In genomic region chr17:78401246-78401645, GRCh38 we compare ENCODE assay signal across 19 cellular contexts. TPM values are rescaled to one million over a fixed set of nuclear protein-coding genes. Genes with fewer than 3 reads are reported as not detected.
DNase-seq lines count a peak whose midpoint lies in the region; ATAC-seq, FAIRE-seq and TF ChIP-seq lines count a peak whose summit lies in the region.
"Had no signal": no experiment of that assay in that cellular context is flagged by ENCODE, and none has a peak within 500 bp of the region (broad histone marks: within the 10 kb centered on the region; RNA-seq: fewer than 3 reads in every experiment).

No MANE protein-coding gene starts in this region.

- H3K27me3 ChIP-seq in smooth muscle cell (ENCODE audit: low read depth) (no peaks in the 10 kb centered on the region), WERI-Rb-1 (ENCODE audit: insufficient read depth, low read depth, severe bottlenecking) (no peaks in the 10 kb centered on the region)
- H3K27me3 ChIP-seq: body of pancreas, pancreas had no signal

- H3K9me3 Mint-ChIP-seq in activated naive CD8-positive, alpha-beta T cell treated with anti-CD3 and anti-CD28 coated beads for 36 hours = no peaks in the 10 kb centered on the region
- H3K9me3 Mint-ChIP-seq in activated naive CD8-positive, alpha-beta T cell treated with anti-CD3 and anti-CD28 coated beads, Interleukin-2, amount 50 U/mL, for 24 hours = no peaks in the 10 kb centered on the region
- H3K9me3 Mint-ChIP-seq: activated T-helper 1 cell treated with anti-CD3 and anti-CD28 coated beads, Interleukin-12 subunit alpha, Interleukin-12 subunit beta, Interleukin-2, Interleukin-4 antibody, amounts not matched to agents 30 ng/mL and 10 ng/mL and 1 ng/mL, durations not matched to agents 14 hours and 24 hours and 36 hours; memory B cell; T-helper 1 cell treated with Interleukin-12 subunit alpha and Interleukin-12 subunit beta and Interleukin-4 antibody, amounts not matched to agents 30 μg/mL and 1 μg/mL, for 36 hours had no signal

- no peak for FAIRE-seq in RCC 7860 (lab: Jason Lieb, UNC)
- FAIRE-seq: pancreas had no signal

- no peaks in the 10 kb centered on the region for H3K36me3 ChIP-seq in smooth muscle cell (ENCODE audit: low read depth)
- peaks cover 95% of the 10 kb centered on the region for H3K36me3 ChIP-seq in WERI-Rb-1

- peaks cover under 1% of the 10 kb centered on the region for H3K4me1 Mint-ChIP-seq in activated naive CD8-positive, alpha-beta T cell treated with anti-CD3 and anti-CD28 coated beads for 36 hours
- peaks cover 3% of the 10 kb centered on the region for H3K4me1 Mint-ChIP-seq in activated naive CD8-positive, alpha-beta T cell treated with anti-CD3 and anti-CD28 coated beads, Interleukin-2, amount 50 U/mL, for 24 hours
- H3K4me1 Mint-ChIP-seq: memory B cell had no signal

- H3K36me3 Mint-ChIP-seq in activated naive CD8-positive, alpha-beta T cell treated with anti-CD3 and anti-CD28 coated beads for 36 hours = peaks cover 29% of the 10 kb centered on the region
- peaks cover 57% of the 10 kb centered on the region for H3K36me3 Mint-ChIP-seq in activated naive CD8-positive, alpha-beta T cell treated with anti-CD3 and anti-CD28 coated beads, Interleukin-2, amount 50 U/mL, for 24 hours (ENCODE audit: low read depth)

- 37% methylated on average over 6 of the region's 6 CpGs for WGBS in smooth muscle cell (ENCODE audit: low lambda C conversion rate)

- no peak overlapping the region for H3K9ac ChIP-seq in smooth muscle cell (ENCODE audit: low read depth)

- no peaks in the 10 kb centered on the region for H3K9me3 ChIP-seq in smooth muscle cell (replicated peaks; ENCODE audit: low read depth)
- H3K9me3 ChIP-seq in WERI-Rb-1 (ENCODE audit: severe bottlenecking) = no peaks in the 10 kb centered on the region
- H3K9me3 ChIP-seq: body of pancreas, HAP-1, pancreas had no signal

- TF ChIP-seq CTCF in smooth muscle cell (IDR thresholded peaks at IDR 0.05; ENCODE audit: borderline replicate concordance, insufficient read depth, poor library complexity, severe bottlenecking) (no peak), WERI-Rb-1 (IDR thresholded peaks at IDR 0.05; ENCODE audit: low read depth, low read length) (no peak)

- no peak for ATAC-seq in activated naive CD8-positive, alpha-beta T cell treated with anti-CD3 and anti-CD28 coated beads, Interleukin-2, amount 50 U/mL, for 24 hours
- ATAC-seq in HG02981 (IDR thresholded peaks at IDR 0.05; ENCODE audit: unreplicated experiment) = no peak
- ATAC-seq in GM19395 (IDR thresholded peaks at IDR 0.05; ENCODE audit: unreplicated experiment) = no peak
- ATAC-seq: body of pancreas, pancreas had no signal

- H2AFZ ChIP-seq in smooth muscle cell (ENCODE audit: low read depth) = no peak overlapping the region

- H4K20me1 ChIP-seq in smooth muscle cell (ENCODE audit: low read depth) = peaks cover 28% of the 10 kb centered on the region

- H3K79me2 ChIP-seq in smooth muscle cell (ENCODE audit: low read depth) = peaks cover 51% of the 10 kb centered on the region

- peak overlapping the region; percentile 68 for H3K4me2 ChIP-seq in smooth muscle cell

- H3K4me3 ChIP-seq in smooth muscle cell = no peak overlapping the region
- no peak overlapping the region for H3K4me3 ChIP-seq in WERI-Rb-1 (ENCODE audit: low read depth, low read length)
- H3K4me3 ChIP-seq: body of pancreas, HAP-1, pancreas had no signal

- peak overlapping the region; percentile 82 for H3K27ac ChIP-seq in smooth muscle cell (ENCODE audit: low read depth)
- no peak overlapping the region for H3K27ac ChIP-seq in WERI-Rb-1
- H3K27ac ChIP-seq: body of pancreas, pancreas had no signal

- peaks cover 8% of the 10 kb centered on the region for H3K4me1 ChIP-seq in smooth muscle cell (ENCODE audit: low read depth)
- H3K4me1 ChIP-seq: HAP-1 had no signal

- no peak overlapping the region for H3K4me3 Mint-ChIP-seq in activated naive CD8-positive, alpha-beta T cell treated with anti-CD3 and anti-CD28 coated beads for 36 hours
- H3K4me3 Mint-ChIP-seq in activated naive CD8-positive, alpha-beta T cell treated with anti-CD3 and anti-CD28 coated beads, Interleukin-2, amount 50 U/mL, for 24 hours = no peak overlapping the region
- H3K4me3 Mint-ChIP-seq: activated T-helper 1 cell treated with anti-CD3 and anti-CD28 coated beads, Interleukin-12 subunit alpha, Interleukin-12 subunit beta, Interleukin-2, Interleukin-4 antibody, amounts not matched to agents 30 ng/mL and 10 ng/mL and 1 ng/mL, durations not matched to agents 14 hours and 24 hours and 36 hours; memory B cell; T-helper 1 cell treated with Interleukin-12 subunit alpha and Interleukin-12 subunit beta and Interleukin-4 antibody, amounts not matched to agents 30 μg/mL and 1 μg/mL, for 36 hours had no signal

- H3K27me3 Mint-ChIP-seq in activated naive CD8-positive, alpha-beta T cell treated with anti-CD3 and anti-CD28 coated beads for 36 hours = no peaks in the 10 kb centered on the region
- no peaks in the 10 kb centered on the region for H3K27me3 Mint-ChIP-seq in activated naive CD8-positive, alpha-beta T cell treated with anti-CD3 and anti-CD28 coated beads, Interleukin-2, amount 50 U/mL, for 24 hours
- H3K27me3 Mint-ChIP-seq: memory B cell had no signal

- peak overlapping the region; percentile 61 for H3K27ac Mint-ChIP-seq in activated naive CD8-positive, alpha-beta T cell treated with anti-CD3 and anti-CD28 coated beads for 36 hours
- no peak overlapping the region for H3K27ac Mint-ChIP-seq in activated naive CD8-positive, alpha-beta T cell treated with anti-CD3 and anti-CD28 coated beads, Interleukin-2, amount 50 U/mL, for 24 hours
- H3K27ac Mint-ChIP-seq: activated T-helper 1 cell treated with anti-CD3 and anti-CD28 coated beads, Interleukin-12 subunit alpha, Interleukin-12 subunit beta, Interleukin-2, Interleukin-4 antibody, amounts not matched to agents 30 ng/mL and 10 ng/mL and 1 ng/mL, durations not matched to agents 14 hours and 24 hours and 36 hours; memory B cell; T-helper 1 cell treated with Interleukin-12 subunit alpha and Interleukin-12 subunit beta and Interleukin-4 antibody, amounts not matched to agents 30 μg/mL and 1 μg/mL, for 36 hours had no signal

- H3F3A ChIP-seq in smooth muscle cell (ENCODE audit: low read depth) = peaks cover 20% of the 10 kb centered on the region

- DNase-seq in activated naive CD8-positive, alpha-beta T cell treated with anti-CD3 and anti-CD28 coated beads for 36 hours = no peak
- DNase-seq in activated naive CD8-positive, alpha-beta T cell treated with anti-CD3 and anti-CD28 coated beads, Interleukin-2, amount 50 U/mL, for 24 hours = no peak
- DNase-seq in RCC 7860 (ENCODE audit: low spot score) (peak; percentile 33), fibroblast of peridontal ligament (ENCODE audit: extremely low read depth) (peak; percentile 47), smooth muscle cell (lab: John Stamatoyannopoulos, UW; ENCODE audit: unreplicated experiment) (no peak), WERI-Rb-1 (no peak)
- DNase-seq: activated CD4-positive, alpha-beta T cell treated with anti-CD3 and anti-CD28 coated beads for 48 hours; AML-193; body of pancreas; effector CD4-positive, alpha-beta T cell; NCI-H146; NCI-H524 treated with DMSO at 0.1 percent for 48 hours had no signal

RNA-seq across cellular contexts. Expression of gene PGS1, which starts 22.8 kb away (rescaled TPM):
- 10 to 100 TPM; 39.1 to 43.7 TPM for total RNA-seq in activated naive CD8-positive, alpha-beta T cell treated with anti-CD3 and anti-CD28 coated beads for 36 hours
- 29.5 and 29.9 TPM in 2 replicates for total RNA-seq in smooth muscle cell
- 22.6 and 37.8 TPM in 2 replicates for polyA plus RNA-seq in smooth muscle cell

RNA-seq across cellular contexts. Expression of gene SOCS3, which starts 41.4 kb away (rescaled TPM):
- total RNA-seq in activated naive CD8-positive, alpha-beta T cell treated with anti-CD3 and anti-CD28 coated beads for 36 hours = 10 to 100 TPM; 16.6 to 17.9 TPM
- total RNA-seq in smooth muscle cell = 116 and 172 TPM in 2 replicates
- 201 and 310 TPM in 2 replicates for polyA plus RNA-seq in smooth muscle cell

Comparison
In these comparisons a context has a peak if more than half of its experiments do, and no peak if none do; other contexts are left out.
1. DNase-seq: peak in RCC 7860 (single experiment) and fibroblast of peridontal ligament (single experiment); none in activated naive CD8-positive, alpha-beta T cell treated with anti-CD3 and anti-CD28 coated beads for 36 hours (single experiment), activated naive CD8-positive, alpha-beta T cell treated with anti-CD3 and anti-CD28 coated beads, Interleukin-2, amount 50 U/mL, for 24 hours (single experiment), smooth muscle cell (single experiment) and WERI-Rb-1 (single experiment).